ENCODE assay signal across 16 cellular contexts in genomic region chr12:29742646-29743045, GRCh38. TPM values are rescaled to one million over a fixed set of nuclear protein-coding genes. Genes with fewer than 3 reads are reported as not detected.
"Had no signal": no experiment of that assay in that cellular context is flagged by ENCODE, and none has a peak within 500 bp of the region (broad histone marks: within the 10 kb centered on the region; RNA-seq: fewer than 3 reads in every experiment).

No MANE protein-coding gene starts in this region.

- H3K27me3 ChIP-seq: sigmoid colon, transverse colon had no signal

- H3K27me3 Mint-ChIP-seq: naive thymus-derived CD8-positive, alpha-beta T cell had no signal

- H3K9me3 ChIP-seq: mucosa of descending colon, prostate gland, sigmoid colon, transverse colon had no signal

- DNase-seq: activated CD4-positive, alpha-beta T cell treated with anti-CD3 and anti-CD28 coated beads for 1 hour; activated CD4-positive, alpha-beta T cell treated with anti-CD3 and anti-CD28 coated beads, Interleukin-2, amount 50 U/mL, for 48 hours; activated CD8-positive, alpha-beta memory T cell treated with anti-CD3 and anti-CD28 coated beads, Interleukin-2, amount 10 ng/mL, durations not matched to agents 7 days and 5 days; activated gamma-delta T cell; activated T-cell treated with anti-CD3 and anti-CD28 coated beads, Interleukin-2, amount 50 U/mL, for 48 hours; anterior cingulate cortex; hippocampal formation; mucosa of descending colon; naive thymus-derived CD8-positive, alpha-beta T cell; sigmoid colon; stimulated activated CD4-positive, alpha-beta T cell treated with anti-CD3 and anti-CD28 coated beads, Interleukin-15, amount 100 ng/mL, for 24 hours; stimulated activated CD4-positive, alpha-beta T cell treated with anti-CD3 and anti-CD28 coated beads, Interleukin-4, amount 100 ng/mL, for 4 hours; T1000; transverse colon had no signal

- H3K4me3 Mint-ChIP-seq: activated CD8-positive, alpha-beta memory T cell treated with anti-CD3 and anti-CD28 coated beads, Interleukin-2, amount 10 ng/mL, durations not matched to agents 7 days and 5 days; activated naive CD8-positive, alpha-beta T cell; naive thymus-derived CD8-positive, alpha-beta T cell had no signal

- H3K4me3 ChIP-seq: mucosa of descending colon, prostate gland, sigmoid colon, transverse colon had no signal

- H3K27ac Mint-ChIP-seq: activated CD8-positive, alpha-beta memory T cell treated with anti-CD3 and anti-CD28 coated beads, Interleukin-2, amount 10 ng/mL, durations not matched to agents 7 days and 5 days; activated naive CD8-positive, alpha-beta T cell; naive thymus-derived CD8-positive, alpha-beta T cell had no signal

- ATAC-seq: activated CD8-positive, alpha-beta memory T cell treated with anti-CD3 and anti-CD28 coated beads, Interleukin-2, amount 10 ng/mL, durations not matched to agents 7 days and 5 days; mucosa of descending colon; naive thymus-derived CD8-positive, alpha-beta T cell had no signal

- H3K36me3 Mint-ChIP-seq: activated CD8-positive, alpha-beta memory T cell treated with anti-CD3 and anti-CD28 coated beads, Interleukin-2, amount 10 ng/mL, durations not matched to agents 7 days and 5 days; activated naive CD8-positive, alpha-beta T cell; naive thymus-derived CD8-positive, alpha-beta T cell had no signal

- H3K4me1 ChIP-seq: prostate gland had no signal

- H3K4me1 Mint-ChIP-seq: activated CD8-positive, alpha-beta memory T cell treated with anti-CD3 and anti-CD28 coated beads, Interleukin-2, amount 10 ng/mL, durations not matched to agents 7 days and 5 days; naive thymus-derived CD8-positive, alpha-beta T cell had no signal

- H3K36me3 ChIP-seq: prostate gland, sigmoid colon, transverse colon had no signal

- H3K27ac ChIP-seq: transverse colon had no signal

RNA-seq across cellular contexts. Expression of gene TMTC1, which starts 41.1 kb away (rescaled TPM):
- total RNA-seq: naive thymus-derived CD8-positive, alpha-beta T cell had no signal
- polyA plus RNA-seq: naive thymus-derived CD8-positive, alpha-beta T cell had no signal
